ENCODE assay signal across 8 cellular contexts in the genomic region with DNA sequence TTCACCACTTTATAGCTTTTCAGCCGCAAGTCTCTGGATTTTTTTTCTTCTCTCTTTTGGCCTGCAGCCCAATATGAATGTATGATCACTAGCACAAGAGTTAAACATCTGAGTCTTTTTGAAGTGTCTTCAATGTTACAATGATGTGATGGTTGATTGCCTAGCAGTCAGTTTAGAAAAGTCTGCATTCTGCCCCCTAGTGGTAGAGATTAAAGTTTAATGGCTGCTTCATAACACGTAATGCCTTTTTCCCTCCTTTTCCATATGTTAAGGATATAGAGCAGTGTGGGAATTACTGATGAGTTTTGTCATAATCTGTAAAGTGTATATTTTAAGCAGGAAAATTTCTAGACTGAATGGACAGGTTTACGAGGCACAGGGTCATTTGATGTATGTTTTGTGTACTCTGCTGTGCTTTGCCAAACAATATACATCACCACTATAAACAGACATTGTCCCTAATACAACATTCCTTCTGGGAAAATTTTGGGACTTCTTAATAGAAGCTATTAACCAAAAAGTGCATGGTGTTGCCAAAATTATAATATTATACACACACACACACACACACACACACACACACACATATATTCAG.
DNase-seq lines count a peak whose midpoint lies in the region; ATAC-seq and TF ChIP-seq lines count a peak whose summit lies in the region.

No MANE protein-coding gene starts in this region.

- H3K27me3 Mint-ChIP-seq in CD4-positive, CD25-positive, alpha-beta regulatory T cell, result peaks cover 5% of the 10 kb centered on the region
- H3K27me3 Mint-ChIP-seq in neural crest cell (ENCODE audit: low read depth), result no peaks in the 10 kb centered on the region

- H3K4me1 ChIP-seq in CD4-positive, CD25-positive, alpha-beta regulatory T cell (ENCODE audit: control insufficient read depth, insufficient read depth, low read length, poor library complexity, severe bottlenecking), result no peaks in the 10 kb centered on the region

- H3K27ac Mint-ChIP-seq in CD4-positive, CD25-positive, alpha-beta regulatory T cell, result no peak overlapping the region
- H3K27ac Mint-ChIP-seq in neural crest cell (ENCODE audit: unreplicated experiment), result no peak overlapping the region

- DNase-seq in CD4-positive, CD25-positive, alpha-beta regulatory T cell, result peak in 2 of 3 donors; percentile 1 to 39
- DNase-seq in GM20000 (ENCODE audit: low spot score) (peak; percentile 25), NCI-H1417 treated with DMSO at 0.1 percent for 48 hours (lab: John Stamatoyannopoulos, UW) (peak; percentile 4), dermis microvascular lymphatic vessel endothelial cell (ENCODE audit: low read depth in 2 of 2) (peak; percentile 48 to 70), neural crest cell (ENCODE audit: low read depth, low spot score) (no peak), activated T-cell treated with anti-CD3 and anti-CD28 coated beads for 4 hours (no peak)
- no peak for DNase-seq in activated CD8-positive, alpha-beta memory T cell treated with anti-CD3 and anti-CD28 coated beads, Interleukin-2, amount 50 U/mL, for 48 hours

- no peaks in the 10 kb centered on the region for H3K36me3 Mint-ChIP-seq in CD4-positive, CD25-positive, alpha-beta regulatory T cell
- no peaks in the 10 kb centered on the region for H3K36me3 Mint-ChIP-seq in neural crest cell (ENCODE audit: low read depth)

- H3K27ac ChIP-seq in CD4-positive, CD25-positive, alpha-beta regulatory T cell (ENCODE audit: insufficient read depth, low read length, poor library complexity, severe bottlenecking), result no peak overlapping the region

- no peaks in the 10 kb centered on the region for H3K4me1 Mint-ChIP-seq in CD4-positive, CD25-positive, alpha-beta regulatory T cell
- H3K4me1 Mint-ChIP-seq in neural crest cell, result peaks cover 81% of the 10 kb centered on the region

- H3K36me3 ChIP-seq in CD4-positive, CD25-positive, alpha-beta regulatory T cell (ENCODE audit: control insufficient read depth, insufficient read depth, low read length), result no peaks in the 10 kb centered on the region

- H3K27me3 ChIP-seq in CD4-positive, CD25-positive, alpha-beta regulatory T cell (ENCODE audit: control insufficient read depth, insufficient read depth, low read length), result no peaks in the 10 kb centered on the region

- no peak for ATAC-seq in CD4-positive, CD25-positive, alpha-beta regulatory T cell (ENCODE audit: low read depth in 2 of 2)
- no peak for ATAC-seq in HG03571 (IDR thresholded peaks at IDR 0.05; ENCODE audit: unreplicated experiment)

- no peaks in the 10 kb centered on the region for H3K9me3 ChIP-seq in CD4-positive, CD25-positive, alpha-beta regulatory T cell (ENCODE audit: control insufficient read depth in 2 of 2, low read length in 2 of 2)

- no peak overlapping the region for H3K4me3 Mint-ChIP-seq in CD4-positive, CD25-positive, alpha-beta regulatory T cell
- H3K4me3 Mint-ChIP-seq in neural crest cell, result peak overlapping the region; percentile 2

- TF ChIP-seq CTCF in GM20000 (IDR thresholded peaks at IDR 0.05; ENCODE audit: extremely low read depth, missing control alignments) (no peak), neural crest cell (conservative IDR thresholded peaks at IDR 0.05) (peak; percentile 78)

- no peak overlapping the region for H3K4me3 ChIP-seq in CD4-positive, CD25-positive, alpha-beta regulatory T cell (ENCODE audit: low read depth, low read length)

- H3K9me3 Mint-ChIP-seq in CD4-positive, CD25-positive, alpha-beta regulatory T cell, result peaks cover 0 to 1% (median 0%) of the 10 kb centered on the region in 7 donors
- no peaks in the 10 kb centered on the region for H3K9me3 Mint-ChIP-seq in neural crest cell

Comparison
In these comparisons a context has a peak if more than half of its experiments do, and no peak if none do; other contexts are left out.
1. DNase-seq: peak in CD4-positive, CD25-positive, alpha-beta regulatory T cell (2 of 3), GM20000 (single experiment), NCI-H1417 treated with DMSO at 0.1 percent for 48 hours (single experiment) and dermis microvascular lymphatic vessel endothelial cell (2 of 2); none in neural crest cell (single experiment), activated CD8-positive, alpha-beta memory T cell treated with anti-CD3 and anti-CD28 coated beads, Interleukin-2, amount 50 U/mL, for 48 hours (single experiment) and activated T-cell treated with anti-CD3 and anti-CD28 coated beads for 4 hours (single experiment).